ENCODE assay signal across 18 cellular contexts in genomic region chr12:103677905-103678304, GRCh38.
DNase-seq lines count a peak whose midpoint lies in the region; ATAC-seq and TF ChIP-seq lines count a peak whose summit lies in the region.
"Had no signal": no experiment of that assay in that cellular context is flagged by ENCODE, and none has a peak within 500 bp of the region (broad histone marks: within the 10 kb centered on the region; RNA-seq: fewer than 3 reads in every experiment).

No MANE protein-coding gene starts in this region.

- TF ChIP-seq CTCF in endothelial cell (IDR thresholded peaks at IDR 0.05; ENCODE audit: unreplicated experiment) = no peak

- ATAC-seq in GM21528 (IDR thresholded peaks at IDR 0.05; ENCODE audit: low FRiP score, unreplicated experiment) = no peak
- no peak for ATAC-seq in left ventricle myocardium superior
- ATAC-seq: Right ventricle myocardium inferior had no signal

- no peaks in the 10 kb centered on the region for H3K9me3 Mint-ChIP-seq in endothelial cell (ENCODE audit: unreplicated experiment)
- H3K9me3 Mint-ChIP-seq: CD4-positive, CD25-positive, alpha-beta regulatory T cell had no signal

- no peaks in the 10 kb centered on the region for H3K27me3 Mint-ChIP-seq in endothelial cell (ENCODE audit: unreplicated experiment)

- H3K4me1 Mint-ChIP-seq in endothelial cell (ENCODE audit: unreplicated experiment) = peaks cover 35% of the 10 kb centered on the region
- H3K4me1 Mint-ChIP-seq: CD4-positive, CD25-positive, alpha-beta regulatory T cell had no signal

- H3K27ac Mint-ChIP-seq in endothelial cell (ENCODE audit: unreplicated experiment) = peak overlapping the region; percentile 7
- H3K27ac Mint-ChIP-seq: CD4-positive, CD25-positive, alpha-beta regulatory T cell had no signal

- no peaks in the 10 kb centered on the region for H3K36me3 Mint-ChIP-seq in endothelial cell (ENCODE audit: low read depth, unreplicated experiment)
- H3K36me3 Mint-ChIP-seq: CD4-positive, CD25-positive, alpha-beta regulatory T cell had no signal

- H3K4me3 Mint-ChIP-seq in endothelial cell (ENCODE audit: unreplicated experiment) = no peak overlapping the region
- H3K4me3 Mint-ChIP-seq: CD4-positive, CD25-positive, alpha-beta regulatory T cell had no signal

- TF ChIP-seq POLR2A in erythroblast (IDR thresholded peaks at IDR 0.05; ENCODE audit: low read length) = no peak

- intact Hi-C loops in left ventricle myocardium superior (cut with micrococcal nuclease) = no loop called here

- peak; percentile 72 for DNase-seq in DMS153 (lab: John Stamatoyannopoulos, UW)
- DNase-seq in DMS53 treated with DMSO at 0.1 percent for 48 hours (lab: John Stamatoyannopoulos, UW; ENCODE audit: unreplicated experiment) = peak; percentile 27
- DNase-seq in NCI-H510A (lab: John Stamatoyannopoulos, UW) = peak; percentile 35
- DNase-seq in endothelial cell (ENCODE audit: low spot score) = no peak
- DNase-seq in left ventricle myocardium superior = no peak
- DNase-seq in erythroblast (lab: John Stamatoyannopoulos, UW) = no peak
- DNase-seq in activated CD8-positive, alpha-beta memory T cell treated with anti-CD3 and anti-CD28 coated beads, Interleukin-2, amount 50 U/mL, for 48 hours = no peak
- DNase-seq: BE2C; CD4-positive, CD25-positive, alpha-beta regulatory T cell; Karpas-422; NCI-H1436 treated with DMSO at 0.1 percent for 48 hours; NCI-H2081 treated with DMSO at 0.1 percent for 48 hours; NCI-H446 treated with DMSO at 0.1 percent for 48 hours; NCI-H82; OCI-M1; T-helper 1 cell had no signal

Comparison
In these comparisons a context has a peak if more than half of its experiments do, and no peak if none do; other contexts are left out.
1. DNase-seq: peak in DMS153 (single experiment), DMS53 treated with DMSO at 0.1 percent for 48 hours (single experiment) and NCI-H510A (single experiment); none in endothelial cell (single experiment), left ventricle myocardium superior (single experiment), erythroblast (0 of 2) and activated CD8-positive, alpha-beta memory T cell treated with anti-CD3 and anti-CD28 coated beads, Interleukin-2, amount 50 U/mL, for 48 hours (single experiment).